13 cellular contexts compared by ENCODE assay signal in genomic region chr17:68777856-68778694, GRCh38.
DNase-seq lines count a peak whose midpoint lies in the region; TF ChIP-seq lines count a peak whose summit lies in the region.
"Had no signal": no experiment of that assay in that cellular context is flagged by ENCODE, and none has a peak within 500 bp of the region (broad histone marks: within the 10 kb centered on the region; RNA-seq: fewer than 3 reads in every experiment).

No MANE protein-coding gene starts in this region.

- H3K27ac ChIP-seq in mesodermal cell (ENCODE audit: low read depth, low read length, severe bottlenecking) (peak overlapping the region; percentile 50), uterus (peak overlapping the region; percentile 67 to 76)
- H3K27ac ChIP-seq: 22Rv1, thoracic aorta, VCaP had no signal

- H3K27ac Mint-ChIP-seq in brain, result peak overlapping the region in 3 of 5 experiments; percentile 54 to 83 (median 65)
- H3K27ac Mint-ChIP-seq: activated naive CD4-positive, alpha-beta T cell treated with anti-CD3 and anti-CD28 coated beads, Interleukin-2, amount 10 ng/mL, durations not matched to agents 7 days and 5 days had no signal

- DNase-seq in NCI-H1092 treated with DMSO at 0.1 percent for 48 hours (lab: John Stamatoyannopoulos, UW) (peak; percentile 23), NCI-H1092 (lab: John Stamatoyannopoulos, UW) (no peak), uterus (no peak), MG63 (no peak)
- no peak for DNase-seq in activated naive CD4-positive, alpha-beta T cell (lab: John Stamatoyannopoulos, UW)
- DNase-seq in activated CD4-positive, alpha-beta T cell treated with anti-CD3 and anti-CD28 coated beads for 4 hours, result no peak
- DNase-seq: kidney had no signal

- WGBS in mesodermal cell (ENCODE audit: insufficient coverage in 2 of 2), 2 experiments, result 89 to 92% methylated on average over 5 to 6 of the region's 10 CpGs

- peaks cover 2 to 9% (median 4%) of the 10 kb centered on the region in 5 experiments for H3K9me3 Mint-ChIP-seq in brain
- H3K9me3 Mint-ChIP-seq: activated naive CD4-positive, alpha-beta T cell treated with anti-CD3 and anti-CD28 coated beads, Interleukin-2, amount 10 ng/mL, durations not matched to agents 7 days and 5 days had no signal

- H3K4me1 ChIP-seq in mesodermal cell (ENCODE audit: control insufficient read depth, insufficient read depth, low read length, poor library complexity, severe bottlenecking), result peaks cover 12% of the 10 kb centered on the region
- peaks cover 0 to 5% of the 10 kb centered on the region in 2 donors for H3K4me1 ChIP-seq in uterus

- H3K27me3 Mint-ChIP-seq in brain, result peaks cover 4% of the 10 kb centered on the region

- H3K27me3 ChIP-seq in uterus, result no peaks in the 10 kb centered on the region
- H3K27me3 ChIP-seq in MG63, result no peaks in the 10 kb centered on the region

- H3K36me3 ChIP-seq in mesodermal cell (ENCODE audit: control insufficient read depth, insufficient read depth, low read length) (no peaks in the 10 kb centered on the region), uterus (no peaks in the 10 kb centered on the region), MG63 (no peaks in the 10 kb centered on the region)
- H3K36me3 ChIP-seq: thoracic aorta had no signal

- peaks cover 24% of the 10 kb centered on the region for H3K4me1 Mint-ChIP-seq in brain
- H3K4me1 Mint-ChIP-seq: activated naive CD4-positive, alpha-beta T cell treated with anti-CD3 and anti-CD28 coated beads, Interleukin-2, amount 10 ng/mL, durations not matched to agents 7 days and 5 days had no signal

- TF ChIP-seq CTCF in brain (conservative IDR thresholded peaks at IDR 0.05) (no peak), uterus (IDR thresholded peaks at IDR 0.05) (no peak)

- no peak for TF ChIP-seq POLR2A in uterus (IDR thresholded peaks at IDR 0.05)

- no peak overlapping the region for H3K4me3 Mint-ChIP-seq in brain
- H3K4me3 Mint-ChIP-seq: activated naive CD4-positive, alpha-beta T cell treated with anti-CD3 and anti-CD28 coated beads, Interleukin-2, amount 10 ng/mL, durations not matched to agents 7 days and 5 days had no signal

- no peak overlapping the region for H3K4me3 ChIP-seq in mesodermal cell (ENCODE audit: extremely low read depth, insufficient read depth, low read length, poor library complexity, severe bottlenecking)
- H3K4me3 ChIP-seq in uterus, result no peak overlapping the region
- H3K4me3 ChIP-seq in MG63, result no peak overlapping the region
- H3K4me3 ChIP-seq: thoracic aorta had no signal

- H3K9me3 ChIP-seq in mesodermal cell (ENCODE audit: control insufficient read depth, low read length), result peaks cover 6% of the 10 kb centered on the region
- H3K9me3 ChIP-seq in uterus, result no peaks in the 10 kb centered on the region
- H3K9me3 ChIP-seq in MG63, result no peaks in the 10 kb centered on the region
- H3K9me3 ChIP-seq: thoracic aorta had no signal

- no peaks in the 10 kb centered on the region for H3K36me3 Mint-ChIP-seq in brain
- H3K36me3 Mint-ChIP-seq: activated naive CD4-positive, alpha-beta T cell treated with anti-CD3 and anti-CD28 coated beads, Interleukin-2, amount 10 ng/mL, durations not matched to agents 7 days and 5 days had no signal

- intact Hi-C loops in uterus (cut with DNase I; ENCODE audit: low total_unique reads), result loop anchor here (5.0 to 10.0 kb wide), 2 partner anchors 197 to 449 kb away; partner anchors contain the start of gene ABCA10
